Comparison of ENCODE assay signal across 20 cellular contexts in the genomic region with DNA sequence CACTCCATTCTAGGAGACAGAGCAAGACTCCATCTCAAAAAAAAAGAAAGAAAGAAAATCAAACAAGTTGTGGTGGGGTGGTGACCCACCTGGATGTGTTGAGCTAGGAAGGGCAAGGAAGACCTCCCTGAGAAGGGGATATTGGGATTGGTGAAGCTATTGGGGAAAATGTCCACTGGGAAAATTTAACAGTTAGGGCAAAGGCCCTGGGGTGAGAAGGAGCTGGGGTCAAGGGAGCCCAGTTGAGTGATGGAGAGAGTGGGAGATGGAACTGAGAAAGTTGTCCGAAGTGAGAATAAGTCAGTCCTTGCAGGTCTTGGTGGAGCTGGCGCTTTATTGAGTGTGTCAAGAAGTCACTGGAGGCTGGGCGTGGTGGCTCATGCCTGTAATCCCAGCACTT.
"Had no signal": no experiment of that assay in that cellular context is flagged by ENCODE, and none has a peak within 500 bp of the region (broad histone marks: within the 10 kb centered on the region; RNA-seq: fewer than 3 reads in every experiment).

No MANE protein-coding gene starts in this region.

- H3K27ac Mint-ChIP-seq: activated CD4-positive, alpha-beta T cell treated with anti-CD3 and anti-CD28 coated beads for 36 hours had no signal

- H3K27ac ChIP-seq: ascending aorta, pancreas, testis, WERI-Rb-1 had no signal

- H3K9me3 ChIP-seq: ascending aorta, pancreas, testis, upper lobe of left lung had no signal

- FAIRE-seq: bronchial epithelial cell, pancreas had no signal

- ATAC-seq: activated CD4-positive, alpha-beta T cell treated with anti-CD3 and anti-CD28 coated beads for 36 hours; esophagus mucosa; left ventricle myocardium superior; pancreas; sciatic nerve had no signal

- H3K27me3 ChIP-seq: ascending aorta, pancreas, testis, upper lobe of left lung had no signal

- H3K4me3 ChIP-seq: ascending aorta, pancreas, smooth muscle cell, testis, upper lobe of left lung had no signal

- H3K4me2 ChIP-seq: smooth muscle cell had no signal

- H3K9me3 Mint-ChIP-seq: activated naive CD4-positive, alpha-beta T cell treated with anti-CD3 and anti-CD28 coated beads, Interleukin-2, amount 10 ng/mL, durations not matched to agents 7 days and 5 days had no signal

- DNase-seq: activated CD4-positive, alpha-beta T cell treated with anti-CD3 and anti-CD28 coated beads for 36 hours; activated CD4-positive, alpha-beta T cell treated with anti-CD3 and anti-CD28 coated beads, Interleukin-2, amount 50 U/mL, for 48 hours; activated naive CD4-positive, alpha-beta T cell treated with anti-CD3 and anti-CD28 coated beads, Interleukin-2, amount 10 ng/mL, durations not matched to agents 7 days and 5 days; activated T-cell treated with anti-CD3 and anti-CD28 coated beads for 4 hours; cerebellar nuclear complex; effector CD4-positive, alpha-beta T cell; immature natural killer cell; kidney glomerular epithelial cell; left ventricle myocardium superior; pancreas; stimulated activated CD4-positive, alpha-beta T cell treated with anti-CD3 and anti-CD28 coated beads, Interleukin-4, amount 100 ng/mL, for 1 hour; T-helper 2 cell; testis; upper lobe of left lung; WERI-Rb-1 had no signal

- H3K4me3 Mint-ChIP-seq: activated CD4-positive, alpha-beta T cell treated with anti-CD3 and anti-CD28 coated beads for 36 hours; activated naive CD4-positive, alpha-beta T cell treated with anti-CD3 and anti-CD28 coated beads, Interleukin-2, amount 10 ng/mL, durations not matched to agents 7 days and 5 days; immature natural killer cell had no signal

- H3K27me3 Mint-ChIP-seq: activated CD4-positive, alpha-beta T cell treated with anti-CD3 and anti-CD28 coated beads for 36 hours; activated naive CD4-positive, alpha-beta T cell treated with anti-CD3 and anti-CD28 coated beads, Interleukin-2, amount 10 ng/mL, durations not matched to agents 7 days and 5 days had no signal
